ENCODE assay signal across 10 cellular contexts in genomic region chr1:82485591-82486369, GRCh38.
DNase-seq lines count a peak whose midpoint lies in the region; ATAC-seq lines count a peak whose summit lies in the region.
"Had no signal": no experiment of that assay in that cellular context is flagged by ENCODE, and none has a peak within 500 bp of the region (broad histone marks: within the 10 kb centered on the region; RNA-seq: fewer than 3 reads in every experiment).

No MANE protein-coding gene starts in this region.

- H3K27ac ChIP-seq in SK-N-MC, result no peak overlapping the region
- H3K27ac ChIP-seq: neutrophil, Peyer's patch had no signal

- H3K9me3 ChIP-seq in SK-N-MC (ENCODE audit: low read depth, low read length), result no peaks in the 10 kb centered on the region
- H3K9me3 ChIP-seq: neutrophil, Peyer's patch had no signal

- no peak overlapping the region for H3K4me3 ChIP-seq in H7 (ENCODE audit: insufficient read depth, low read depth, low read length)
- peak overlapping the region; percentile 29; the same call in 1 of the 2 replicates for H3K4me3 ChIP-seq in SK-N-MC
- H3K4me3 ChIP-seq: Peyer's patch had no signal

- DNase-seq in H7, result peak; percentile 15
- no peak for DNase-seq in SK-N-MC (ENCODE audit: low read depth, low spot score)
- DNase-seq in glomerular visceral epithelial cell (ENCODE audit: extremely low spot score), result peak; percentile 52
- peak; percentile 66 for DNase-seq in posterior vena cava (ENCODE audit: low spot score)
- no peak for DNase-seq in activated CD4-positive, alpha-beta T cell treated with anti-CD3 and anti-CD28 coated beads, Interleukin-2, amount 50 U/mL, for 48 hours
- DNase-seq in stimulated activated naive CD8-positive, alpha-beta T cell treated with anti-CD3 and anti-CD28 coated beads, Interleukin-15, Interleukin-2, amounts not matched to agents 100 U/mL and 50 U/mL, for 24 hours, result no peak
- DNase-seq: Peyer's patch had no signal

- ATAC-seq in HG02678 (IDR thresholded peaks at IDR 0.05; ENCODE audit: unreplicated experiment), result no peak
- no peak for ATAC-seq in GM21390 (IDR thresholded peaks at IDR 0.05; ENCODE audit: unreplicated experiment)
- ATAC-seq in stimulated activated naive CD8-positive, alpha-beta T cell treated with anti-CD3 and anti-CD28 coated beads, Interleukin-15, Interleukin-2, amounts not matched to agents 100 U/mL and 50 U/mL, for 24 hours, result no peak

- no peaks in the 10 kb centered on the region for H3K27me3 ChIP-seq in H7 (ENCODE audit: control insufficient read depth, insufficient read depth, low read length)
- H3K27me3 ChIP-seq: neutrophil, Peyer's patch had no signal

- no peaks in the 10 kb centered on the region for H3K36me3 ChIP-seq in H7 (replicated peaks; ENCODE audit: control insufficient read depth, insufficient read depth, low read length)
- H3K36me3 ChIP-seq in SK-N-MC (ENCODE audit: insufficient read depth, low read length), result no peaks in the 10 kb centered on the region
- H3K36me3 ChIP-seq: neutrophil, Peyer's patch had no signal

- no peak overlapping the region for H3K9ac ChIP-seq in SK-N-MC (ENCODE audit: insufficient read length)

- intact Hi-C loops in posterior vena cava (cut with DNase I), result no loop called here

Comparison
In these comparisons a context has a peak if more than half of its experiments do, and no peak if none do; other contexts are left out.
1. DNase-seq: peak in H7 (single experiment), glomerular visceral epithelial cell (single experiment) and posterior vena cava (single experiment); none in SK-N-MC (single experiment), activated CD4-positive, alpha-beta T cell treated with anti-CD3 and anti-CD28 coated beads, Interleukin-2, amount 50 U/mL, for 48 hours (0 of 2) and stimulated activated naive CD8-positive, alpha-beta T cell treated with anti-CD3 and anti-CD28 coated beads, Interleukin-15, Interleukin-2, amounts not matched to agents 100 U/mL and 50 U/mL, for 24 hours (single experiment).